Comparison of ENCODE assay signal across 1 cellular context in the genomic region with DNA sequence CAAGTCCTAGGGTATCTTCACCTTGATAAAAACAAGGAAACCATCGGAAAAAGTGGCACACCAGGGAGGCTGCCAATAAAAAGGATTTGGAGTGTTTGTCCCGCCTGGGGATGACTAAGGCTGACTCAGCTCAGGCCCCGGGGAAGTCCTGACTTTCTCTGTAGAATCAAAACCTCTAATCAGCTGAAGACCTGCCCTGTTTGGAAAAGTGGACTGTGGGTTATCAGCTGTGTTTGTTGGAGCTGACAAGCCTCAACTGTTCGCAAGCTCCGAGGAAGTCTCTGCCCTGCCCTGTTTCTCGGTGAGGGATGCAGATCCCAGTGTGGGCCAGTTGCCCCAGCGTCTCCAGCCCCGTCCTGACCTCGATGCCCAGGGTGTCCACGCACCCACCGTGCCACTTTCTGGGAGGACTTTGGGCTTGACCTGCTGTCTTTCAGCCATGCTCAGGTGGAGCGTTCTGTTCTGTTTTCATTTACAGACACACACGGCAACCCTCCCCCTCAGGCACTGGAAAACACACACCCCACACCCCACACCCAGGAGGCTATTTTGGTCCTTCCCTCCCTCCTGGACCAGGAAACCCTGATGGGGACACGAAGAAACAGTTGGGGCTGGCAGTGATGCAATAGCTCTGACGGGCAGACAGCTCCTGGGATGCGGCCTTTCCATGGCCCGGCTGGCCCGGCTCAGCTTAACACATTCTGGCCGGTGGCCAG.
TF ChIP-seq lines count a peak whose summit lies in the region.

No MANE protein-coding gene starts in this region.

TF ChIP-seq in HepG2, 621 proteins besides CTCF, POLR2A, EP300 and RAD21 (continues in another document):
- TF ChIP-seq, protein P1, sequence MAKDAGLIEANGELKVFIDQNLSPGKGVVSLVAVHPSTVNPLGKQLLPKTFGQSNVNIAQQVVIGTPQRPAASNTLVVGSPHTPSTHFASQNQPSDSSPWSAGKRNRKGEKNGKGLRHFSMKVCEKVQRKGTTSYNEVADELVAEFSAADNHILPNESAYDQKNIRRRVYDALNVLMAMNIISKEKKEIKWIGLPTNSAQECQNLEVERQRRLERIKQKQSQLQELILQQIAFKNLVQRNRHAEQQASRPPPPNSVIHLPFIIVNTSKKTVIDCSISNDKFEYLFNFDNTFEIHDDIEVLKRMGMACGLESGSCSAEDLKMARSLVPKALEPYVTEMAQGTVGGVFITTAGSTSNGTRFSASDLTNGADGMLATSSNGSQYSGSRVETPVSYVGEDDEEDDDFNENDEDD (CRISPR knock-in tag; IDR thresholded peaks at IDR 0.05; ENCODE audit: borderline replicate concordance), result no peak
- TF ChIP-seq, protein P2, sequence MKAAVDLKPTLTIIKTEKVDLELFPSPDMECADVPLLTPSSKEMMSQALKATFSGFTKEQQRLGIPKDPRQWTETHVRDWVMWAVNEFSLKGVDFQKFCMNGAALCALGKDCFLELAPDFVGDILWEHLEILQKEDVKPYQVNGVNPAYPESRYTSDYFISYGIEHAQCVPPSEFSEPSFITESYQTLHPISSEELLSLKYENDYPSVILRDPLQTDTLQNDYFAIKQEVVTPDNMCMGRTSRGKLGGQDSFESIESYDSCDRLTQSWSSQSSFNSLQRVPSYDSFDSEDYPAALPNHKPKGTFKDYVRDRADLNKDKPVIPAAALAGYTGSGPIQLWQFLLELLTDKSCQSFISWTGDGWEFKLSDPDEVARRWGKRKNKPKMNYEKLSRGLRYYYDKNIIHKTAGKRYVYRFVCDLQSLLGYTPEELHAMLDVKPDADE (CRISPR knock-in tag; IDR thresholded peaks at IDR 0.05), result no peak
- TF ChIP-seq REL (CRISPR knock-in tag; conservative IDR thresholded peaks at IDR 0.05) (no peak), ZNF33A (CRISPR knock-in tag; IDR thresholded peaks at IDR 0.05; ENCODE audit: borderline replicate concordance) (no peak), ZNF512 (CRISPR knock-in tag; IDR thresholded peaks at IDR 0.05) (no peak), SALL2 (CRISPR knock-in tag; IDR thresholded peaks at IDR 0.05) (no peak), TFAP4 (IDR thresholded peaks at IDR 0.05; ENCODE audit: borderline replicate concordance, low read depth) (peak; percentile 100), ZSCAN5A (CRISPR knock-in tag; IDR thresholded peaks at IDR 0.05; ENCODE audit: borderline replicate concordance) (no peak), ZKSCAN5 (CRISPR knock-in tag; IDR thresholded peaks at IDR 0.05) (no peak), ZNF674 (CRISPR knock-in tag; IDR thresholded peaks at IDR 0.05; ENCODE audit: low read depth) (no peak), RBM22 (optimal IDR thresholded peaks at IDR 0.05; ENCODE audit: low read length) (no peak), PPARG (CRISPR knock-in tag; conservative IDR thresholded peaks at IDR 0.05) (no peak; the same call in 1 of the 2 replicates), ZNF639 (CRISPR knock-in tag; conservative IDR thresholded peaks at IDR 0.05) (no peak), ZNF343 (CRISPR knock-in tag; IDR thresholded peaks at IDR 0.05) (no peak), STAT5B (CRISPR knock-in tag; IDR thresholded peaks at IDR 0.05) (no peak), ETV6 (CRISPR knock-in tag; conservative IDR thresholded peaks at IDR 0.05) (no peak), ELF1 (CRISPR knock-in tag; IDR thresholded peaks at IDR 0.05) (no peak), ZNF460 (CRISPR knock-in tag; IDR thresholded peaks at IDR 0.05; ENCODE audit: borderline replicate concordance) (no peak), FOXJ3 (CRISPR knock-in tag; IDR thresholded peaks at IDR 0.05; ENCODE audit: borderline replicate concordance) (no peak), ZNF761 (CRISPR knock-in tag; conservative IDR thresholded peaks at IDR 0.05) (no peak), ZNF572 (CRISPR knock-in tag; IDR thresholded peaks at IDR 0.05) (peak; percentile 16; the same call in 1 of the 2 replicates), EED (CRISPR knock-in tag; IDR thresholded peaks at IDR 0.05) (no peak), TAF15 (IDR thresholded peaks at IDR 0.05; ENCODE audit: low read depth, low read length, poor library complexity, severe bottlenecking) (no peak), TBX3 (IDR thresholded peaks at IDR 0.05; ENCODE audit: borderline replicate concordance) (no peak), MEIS2 (CRISPR knock-in tag; IDR thresholded peaks at IDR 0.05) (no peak), ARNT (IDR thresholded peaks at IDR 0.05) (no peak), ZNF792 (CRISPR knock-in tag; IDR thresholded peaks at IDR 0.05) (no peak), ARNT2 (CRISPR knock-in tag; IDR thresholded peaks at IDR 0.05; ENCODE audit: low read depth) (0 out of 2 replicates have a peak, but pooled peaks have one; percentile 46), KLF6 (CRISPR knock-in tag; IDR thresholded peaks at IDR 0.05) (no peak), PCBP1 (IDR thresholded peaks at IDR 0.05; ENCODE audit: borderline replicate concordance, low read depth, low read length) (no peak), ZNF556 (CRISPR knock-in tag; IDR thresholded peaks at IDR 0.05; ENCODE audit: borderline replicate concordance) (no peak; the same call in 1 of the 2 replicates), KDM6A (CRISPR knock-in tag; IDR thresholded peaks at IDR 0.05; ENCODE audit: low read depth) (no peak), NR1H2 (CRISPR knock-in tag; IDR thresholded peaks at IDR 0.05; ENCODE audit: borderline replicate concordance, low read depth) (no peak), ATF2 (CRISPR knock-in tag; IDR thresholded peaks at IDR 0.05) (no peak), JUNB (CRISPR knock-in tag; IDR thresholded peaks at IDR 0.05; ENCODE audit: borderline replicate concordance) (no peak)
- TF ChIP-seq, protein P3, sequence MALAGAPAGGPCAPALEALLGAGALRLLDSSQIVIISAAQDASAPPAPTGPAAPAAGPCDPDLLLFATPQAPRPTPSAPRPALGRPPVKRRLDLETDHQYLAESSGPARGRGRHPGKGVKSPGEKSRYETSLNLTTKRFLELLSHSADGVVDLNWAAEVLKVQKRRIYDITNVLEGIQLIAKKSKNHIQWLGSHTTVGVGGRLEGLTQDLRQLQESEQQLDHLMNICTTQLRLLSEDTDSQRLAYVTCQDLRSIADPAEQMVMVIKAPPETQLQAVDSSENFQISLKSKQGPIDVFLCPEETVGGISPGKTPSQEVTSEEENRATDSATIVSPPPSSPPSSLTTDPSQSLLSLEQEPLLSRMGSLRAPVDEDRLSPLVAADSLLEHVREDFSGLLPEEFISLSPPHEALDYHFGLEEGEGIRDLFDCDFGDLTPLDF (CRISPR knock-in tag; IDR thresholded peaks at IDR 0.05), result no peak
- TF ChIP-seq, protein P4, sequence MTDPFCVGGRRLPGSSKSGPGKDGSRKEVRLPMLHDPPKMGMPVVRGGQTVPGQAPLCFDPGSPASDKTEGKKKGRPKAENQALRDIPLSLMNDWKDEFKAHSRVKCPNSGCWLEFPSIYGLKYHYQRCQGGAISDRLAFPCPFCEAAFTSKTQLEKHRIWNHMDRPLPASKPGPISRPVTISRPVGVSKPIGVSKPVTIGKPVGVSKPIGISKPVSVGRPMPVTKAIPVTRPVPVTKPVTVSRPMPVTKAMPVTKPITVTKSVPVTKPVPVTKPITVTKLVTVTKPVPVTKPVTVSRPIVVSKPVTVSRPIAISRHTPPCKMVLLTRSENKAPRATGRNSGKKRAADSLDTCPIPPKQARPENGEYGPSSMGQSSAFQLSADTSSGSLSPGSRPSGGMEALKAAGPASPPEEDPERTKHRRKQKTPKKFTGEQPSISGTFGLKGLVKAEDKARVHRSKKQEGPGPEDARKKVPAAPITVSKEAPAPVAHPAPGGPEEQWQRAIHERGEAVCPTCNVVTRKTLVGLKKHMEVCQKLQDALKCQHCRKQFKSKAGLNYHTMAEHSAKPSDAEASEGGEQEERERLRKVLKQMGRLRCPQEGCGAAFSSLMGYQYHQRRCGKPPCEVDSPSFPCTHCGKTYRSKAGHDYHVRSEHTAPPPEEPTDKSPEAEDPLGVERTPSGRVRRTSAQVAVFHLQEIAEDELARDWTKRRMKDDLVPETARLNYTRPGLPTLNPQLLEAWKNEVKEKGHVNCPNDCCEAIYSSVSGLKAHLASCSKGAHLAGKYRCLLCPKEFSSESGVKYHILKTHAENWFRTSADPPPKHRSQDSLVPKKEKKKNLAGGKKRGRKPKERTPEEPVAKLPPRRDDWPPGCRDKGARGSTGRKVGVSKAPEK (CRISPR knock-in tag; IDR thresholded peaks at IDR 0.05; ENCODE audit: borderline replicate concordance), result no peak
- TF ChIP-seq, protein P5, sequence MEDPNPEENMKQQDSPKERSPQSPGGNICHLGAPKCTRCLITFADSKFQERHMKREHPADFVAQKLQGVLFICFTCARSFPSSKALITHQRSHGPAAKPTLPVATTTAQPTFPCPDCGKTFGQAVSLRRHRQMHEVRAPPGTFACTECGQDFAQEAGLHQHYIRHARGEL (CRISPR knock-in tag; IDR thresholded peaks at IDR 0.05), result 0 out of 2 replicates have a peak, but pooled peaks have one; percentile 48
- TF ChIP-seq, protein P6, sequence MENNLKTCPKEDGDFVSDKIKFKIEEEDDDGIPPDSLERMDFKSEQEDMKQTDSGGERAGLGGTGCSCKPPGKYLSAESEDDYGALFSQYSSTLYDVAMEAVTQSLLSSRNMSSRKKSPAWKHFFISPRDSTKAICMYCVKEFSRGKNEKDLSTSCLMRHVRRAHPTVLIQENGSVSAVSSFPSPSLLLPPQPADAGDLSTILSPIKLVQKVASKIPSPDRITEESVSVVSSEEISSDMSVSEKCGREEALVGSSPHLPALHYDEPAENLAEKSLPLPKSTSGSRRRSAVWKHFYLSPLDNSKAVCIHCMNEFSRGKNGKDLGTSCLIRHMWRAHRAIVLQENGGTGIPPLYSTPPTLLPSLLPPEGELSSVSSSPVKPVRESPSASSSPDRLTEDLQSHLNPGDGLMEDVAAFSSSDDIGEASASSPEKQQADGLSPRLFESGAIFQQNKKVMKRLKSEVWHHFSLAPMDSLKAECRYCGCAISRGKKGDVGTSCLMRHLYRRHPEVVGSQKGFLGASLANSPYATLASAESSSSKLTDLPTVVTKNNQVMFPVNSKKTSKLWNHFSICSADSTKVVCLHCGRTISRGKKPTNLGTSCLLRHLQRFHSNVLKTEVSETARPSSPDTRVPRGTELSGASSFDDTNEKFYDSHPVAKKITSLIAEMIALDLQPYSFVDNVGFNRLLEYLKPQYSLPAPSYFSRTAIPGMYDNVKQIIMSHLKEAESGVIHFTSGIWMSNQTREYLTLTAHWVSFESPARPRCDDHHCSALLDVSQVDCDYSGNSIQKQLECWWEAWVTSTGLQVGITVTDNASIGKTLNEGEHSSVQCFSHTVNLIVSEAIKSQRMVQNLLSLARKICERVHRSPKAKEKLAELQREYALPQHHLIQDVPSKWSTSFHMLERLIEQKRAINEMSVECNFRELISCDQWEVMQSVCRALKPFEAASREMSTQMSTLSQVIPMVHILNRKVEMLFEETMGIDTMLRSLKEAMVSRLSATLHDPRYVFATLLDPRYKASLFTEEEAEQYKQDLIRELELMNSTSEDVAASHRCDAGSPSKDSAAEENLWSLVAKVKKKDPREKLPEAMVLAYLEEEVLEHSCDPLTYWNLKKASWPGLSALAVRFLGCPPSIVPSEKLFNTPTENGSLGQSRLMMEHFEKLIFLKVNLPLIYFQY (CRISPR knock-in tag; IDR thresholded peaks at IDR 0.05; ENCODE audit: borderline replicate concordance), result no peak; the same call in 1 of the 2 replicates
- TF ChIP-seq, protein P7, sequence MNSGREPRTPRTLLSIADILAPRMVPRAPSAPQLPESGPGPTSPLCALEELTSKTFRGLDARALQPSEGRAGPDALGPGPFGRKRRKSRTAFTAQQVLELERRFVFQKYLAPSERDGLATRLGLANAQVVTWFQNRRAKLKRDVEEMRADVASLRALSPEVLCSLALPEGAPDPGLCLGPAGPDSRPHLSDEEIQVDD (CRISPR knock-in tag; IDR thresholded peaks at IDR 0.05; ENCODE audit: borderline replicate concordance), result no peak
